Comparison of ENCODE assay signal across 29 cellular contexts in genomic region chr9:138123086-138123485, GRCh38.
"Had no signal": no experiment of that assay in that cellular context is flagged by ENCODE, and none has a peak within 500 bp of the region (broad histone marks: within the 10 kb centered on the region; RNA-seq: fewer than 3 reads in every experiment).

No MANE protein-coding gene starts in this region.

- H3K4me2 ChIP-seq: neural progenitor cell had no signal

- H2AFZ ChIP-seq: neural progenitor cell had no signal

- H3K9me3 ChIP-seq: esophagus squamous epithelium, heart right ventricle, pancreas, right lobe of liver, stomach, thyroid gland, vagina had no signal

- H3K27me3 ChIP-seq: neural progenitor cell, pancreas, right lobe of liver, thyroid gland, vagina had no signal

- H3K9ac ChIP-seq: neural progenitor cell had no signal

- FAIRE-seq: endometrium, keratinocyte, pancreas, small intestine had no signal

- ATAC-seq: effector memory CD8-positive, alpha-beta T cell; heart right ventricle; left lobe of liver; naive thymus-derived CD4-positive, alpha-beta T cell; pancreas; right lobe of liver had no signal

- H3K4me3 ChIP-seq: esophagus squamous epithelium, heart right ventricle, neural progenitor cell, pancreas, right lobe of liver, stomach, thyroid gland, vagina had no signal

- H3K27ac ChIP-seq: esophagus squamous epithelium, heart right ventricle, neural progenitor cell, pancreas, right lobe of liver, stomach, thyroid gland, vagina had no signal

- H3K4me1 ChIP-seq: esophagus squamous epithelium, heart right ventricle, neural progenitor cell, pancreas, right lobe of liver, stomach, thyroid gland, vagina had no signal

- DNase-seq: cortex of kidney; effector memory CD8-positive, alpha-beta T cell; erythroblast; esophagus squamous epithelium; foreskin melanocyte; glutamatergic neuron; heart right ventricle; hippocampal formation; mammary epithelial cell; mesendoderm; midbrain; naive thymus-derived CD4-positive, alpha-beta T cell; nucleus accumbens; pancreas; small intestine; stimulated activated CD4-positive, alpha-beta T cell treated with anti-CD3 and anti-CD28 coated beads, Interleukin-12 subunit alpha, Interleukin-12 subunit beta, amount 100 ng/mL, for 4 hours; stimulated activated CD4-positive, alpha-beta T cell treated with anti-CD3 and anti-CD28 coated beads, Interleukin-1b, Interleukin-23, amount 100 ng/mL, for 48 hours; stimulated activated CD4-positive, alpha-beta T cell treated with anti-CD3 and anti-CD28 coated beads, Interleukin-4, amount 100 ng/mL, for 1 hour; stimulated activated CD8-positive, alpha-beta memory T cell treated with anti-CD3 and anti-CD28 coated beads, Interleukin-4, amount 100 ng/mL, for 48 hours; stimulated activated naive CD4-positive, alpha-beta T cell; stomach; thyroid gland; trophoblast cell had no signal

- H3K36me3 ChIP-seq: esophagus squamous epithelium, heart right ventricle, neural progenitor cell, pancreas, right lobe of liver, stomach, thyroid gland, vagina had no signal
